ENCODE assay signal across 1 cellular context in the genomic region with DNA sequence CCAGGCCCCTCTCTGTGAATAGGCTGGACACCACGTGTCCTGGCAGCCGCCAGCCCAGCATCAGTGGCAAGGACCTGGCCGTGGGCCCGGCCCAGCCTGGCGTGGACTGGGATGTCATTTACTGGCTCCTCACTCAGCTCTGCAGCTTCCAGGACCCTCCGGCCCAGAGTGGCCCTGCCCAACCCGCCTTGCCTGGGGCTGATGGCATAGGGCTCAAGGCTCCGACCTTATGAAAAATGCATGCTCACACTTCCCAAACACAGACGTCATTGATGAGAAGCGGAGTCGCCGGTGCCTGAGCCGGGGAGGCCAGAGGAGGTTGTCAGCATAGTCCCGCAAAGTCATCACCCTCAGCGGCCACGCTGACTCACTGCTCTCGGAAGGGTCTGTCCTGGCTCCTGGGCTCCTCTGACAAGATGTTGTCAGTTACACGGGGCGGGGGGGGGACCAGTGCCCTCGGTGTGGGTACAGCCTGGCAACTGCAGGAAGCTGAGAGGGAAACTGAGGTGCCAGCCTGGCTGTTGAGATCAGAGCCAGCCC.
A peak's percentile ranks its signal among the peaks of the same experiment; 100 is the strongest.
TF ChIP-seq lines count a peak whose summit lies in the region.

No MANE protein-coding gene starts in this region.

TF ChIP-seq in K562, 482 proteins besides CTCF, POLR2A, EP300 and RAD21 (continued from another document and continues in another):
- TF ChIP-seq, protein P1, sequence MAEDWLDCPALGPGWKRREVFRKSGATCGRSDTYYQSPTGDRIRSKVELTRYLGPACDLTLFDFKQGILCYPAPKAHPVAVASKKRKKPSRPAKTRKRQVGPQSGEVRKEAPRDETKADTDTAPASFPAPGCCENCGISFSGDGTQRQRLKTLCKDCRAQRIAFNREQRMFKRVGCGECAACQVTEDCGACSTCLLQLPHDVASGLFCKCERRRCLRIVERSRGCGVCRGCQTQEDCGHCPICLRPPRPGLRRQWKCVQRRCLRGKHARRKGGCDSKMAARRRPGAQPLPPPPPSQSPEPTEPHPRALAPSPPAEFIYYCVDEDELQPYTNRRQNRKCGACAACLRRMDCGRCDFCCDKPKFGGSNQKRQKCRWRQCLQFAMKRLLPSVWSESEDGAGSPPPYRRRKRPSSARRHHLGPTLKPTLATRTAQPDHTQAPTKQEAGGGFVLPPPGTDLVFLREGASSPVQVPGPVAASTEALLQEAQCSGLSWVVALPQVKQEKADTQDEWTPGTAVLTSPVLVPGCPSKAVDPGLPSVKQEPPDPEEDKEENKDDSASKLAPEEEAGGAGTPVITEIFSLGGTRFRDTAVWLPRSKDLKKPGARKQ (CRISPR knock-in tag; IDR thresholded peaks at IDR 0.05) = no peak
- TF ChIP-seq SRSF9 (IDR thresholded peaks at IDR 0.05; ENCODE audit: borderline replicate concordance, low read depth, low read length) = no peak
- TF ChIP-seq ATF1 (CRISPR knock-in tag; IDR thresholded peaks at IDR 0.05) = no peak
- peak; percentile 61 for TF ChIP-seq ATF1 (tag; IDR thresholded peaks at IDR 0.05)
- TF ChIP-seq, protein P2, sequence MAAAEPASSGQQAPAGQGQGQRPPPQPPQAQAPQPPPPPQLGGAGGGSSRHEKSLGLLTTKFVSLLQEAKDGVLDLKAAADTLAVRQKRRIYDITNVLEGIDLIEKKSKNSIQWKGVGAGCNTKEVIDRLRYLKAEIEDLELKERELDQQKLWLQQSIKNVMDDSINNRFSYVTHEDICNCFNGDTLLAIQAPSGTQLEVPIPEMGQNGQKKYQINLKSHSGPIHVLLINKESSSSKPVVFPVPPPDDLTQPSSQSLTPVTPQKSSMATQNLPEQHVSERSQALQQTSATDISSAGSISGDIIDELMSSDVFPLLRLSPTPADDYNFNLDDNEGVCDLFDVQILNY (CRISPR knock-in tag; IDR thresholded peaks at IDR 0.05) = no peak
- TF ChIP-seq BCOR (IDR thresholded peaks at IDR 0.05) = no peak
- no peak for TF ChIP-seq NFXL1 (CRISPR knock-in tag; IDR thresholded peaks at IDR 0.05)
- TF ChIP-seq E2F8 (IDR thresholded peaks at IDR 0.05; ENCODE audit: low read depth, partially characterized antibody) = no peak
- TF ChIP-seq, protein P3, sequence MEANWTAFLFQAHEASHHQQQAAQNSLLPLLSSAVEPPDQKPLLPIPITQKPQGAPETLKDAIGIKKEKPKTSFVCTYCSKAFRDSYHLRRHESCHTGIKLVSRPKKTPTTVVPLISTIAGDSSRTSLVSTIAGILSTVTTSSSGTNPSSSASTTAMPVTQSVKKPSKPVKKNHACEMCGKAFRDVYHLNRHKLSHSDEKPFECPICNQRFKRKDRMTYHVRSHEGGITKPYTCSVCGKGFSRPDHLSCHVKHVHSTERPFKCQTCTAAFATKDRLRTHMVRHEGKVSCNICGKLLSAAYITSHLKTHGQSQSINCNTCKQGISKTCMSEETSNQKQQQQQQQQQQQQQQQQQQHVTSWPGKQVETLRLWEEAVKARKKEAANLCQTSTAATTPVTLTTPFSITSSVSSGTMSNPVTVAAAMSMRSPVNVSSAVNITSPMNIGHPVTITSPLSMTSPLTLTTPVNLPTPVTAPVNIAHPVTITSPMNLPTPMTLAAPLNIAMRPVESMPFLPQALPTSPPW (CRISPR knock-in tag; IDR thresholded peaks at IDR 0.05) = peak; percentile 95
- TF ChIP-seq CBX3 (IDR thresholded peaks at IDR 0.05; ENCODE audit: borderline replicate concordance in 1 of 2, low read length in 2 of 2) = no peak
- TF ChIP-seq SUPT5H (IDR thresholded peaks at IDR 0.05) = no peak
- TF ChIP-seq NELFE (IDR thresholded peaks at IDR 0.05; ENCODE audit: insufficient read depth, insufficient read length) = no peak
- TF ChIP-seq HNRNPL (IDR thresholded peaks at IDR 0.05; ENCODE audit: low read depth, low read length) = no peak
- TF ChIP-seq, protein P4, sequence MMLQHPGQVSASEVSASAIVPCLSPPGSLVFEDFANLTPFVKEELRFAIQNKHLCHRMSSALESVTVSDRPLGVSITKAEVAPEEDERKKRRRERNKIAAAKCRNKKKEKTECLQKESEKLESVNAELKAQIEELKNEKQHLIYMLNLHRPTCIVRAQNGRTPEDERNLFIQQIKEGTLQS (IDR thresholded peaks at IDR 0.05) = peak; percentile 79
- TF ChIP-seq, protein P4 (CRISPR knock-in tag; conservative IDR thresholded peaks at IDR 0.05) = no peak
- TF ChIP-seq PCBP2 (IDR thresholded peaks at IDR 0.05; ENCODE audit: low read depth, low read length, poor library complexity, severe bottlenecking) = no peak
- TF ChIP-seq, protein P5, sequence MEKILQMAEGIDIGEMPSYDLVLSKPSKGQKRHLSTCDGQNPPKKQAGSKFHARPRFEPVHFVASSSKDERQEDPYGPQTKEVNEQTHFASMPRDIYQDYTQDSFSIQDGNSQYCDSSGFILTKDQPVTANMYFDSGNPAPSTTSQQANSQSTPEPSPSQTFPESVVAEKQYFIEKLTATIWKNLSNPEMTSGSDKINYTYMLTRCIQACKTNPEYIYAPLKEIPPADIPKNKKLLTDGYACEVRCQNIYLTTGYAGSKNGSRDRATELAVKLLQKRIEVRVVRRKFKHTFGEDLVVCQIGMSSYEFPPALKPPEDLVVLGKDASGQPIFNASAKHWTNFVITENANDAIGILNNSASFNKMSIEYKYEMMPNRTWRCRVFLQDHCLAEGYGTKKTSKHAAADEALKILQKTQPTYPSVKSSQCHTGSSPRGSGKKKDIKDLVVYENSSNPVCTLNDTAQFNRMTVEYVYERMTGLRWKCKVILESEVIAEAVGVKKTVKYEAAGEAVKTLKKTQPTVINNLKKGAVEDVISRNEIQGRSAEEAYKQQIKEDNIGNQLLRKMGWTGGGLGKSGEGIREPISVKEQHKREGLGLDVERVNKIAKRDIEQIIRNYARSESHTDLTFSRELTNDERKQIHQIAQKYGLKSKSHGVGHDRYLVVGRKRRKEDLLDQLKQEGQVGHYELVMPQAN (IDR thresholded peaks at IDR 0.05; ENCODE audit: borderline replicate concordance) = no peak
- no peak for TF ChIP-seq KLF13 (tag; IDR thresholded peaks at IDR 0.05; ENCODE audit: borderline replicate concordance, low read depth)
- TF ChIP-seq GABPA (tag; conservative IDR thresholded peaks at IDR 0.05; ENCODE audit: low read depth) = no peak
- no peak for TF ChIP-seq HMBOX1 (IDR thresholded peaks at IDR 0.05)
- no peak for TF ChIP-seq IRF2 (CRISPR knock-in tag; IDR thresholded peaks at IDR 0.05)
- no peak for TF ChIP-seq BRCA1 (IDR thresholded peaks at IDR 0.05)
- no peak for TF ChIP-seq BRCA1 (CRISPR knock-in tag; IDR thresholded peaks at IDR 0.05)
- TF ChIP-seq SFPQ (IDR thresholded peaks at IDR 0.05; ENCODE audit: low read depth, low read length) = no peak
- TF ChIP-seq, protein P6, sequence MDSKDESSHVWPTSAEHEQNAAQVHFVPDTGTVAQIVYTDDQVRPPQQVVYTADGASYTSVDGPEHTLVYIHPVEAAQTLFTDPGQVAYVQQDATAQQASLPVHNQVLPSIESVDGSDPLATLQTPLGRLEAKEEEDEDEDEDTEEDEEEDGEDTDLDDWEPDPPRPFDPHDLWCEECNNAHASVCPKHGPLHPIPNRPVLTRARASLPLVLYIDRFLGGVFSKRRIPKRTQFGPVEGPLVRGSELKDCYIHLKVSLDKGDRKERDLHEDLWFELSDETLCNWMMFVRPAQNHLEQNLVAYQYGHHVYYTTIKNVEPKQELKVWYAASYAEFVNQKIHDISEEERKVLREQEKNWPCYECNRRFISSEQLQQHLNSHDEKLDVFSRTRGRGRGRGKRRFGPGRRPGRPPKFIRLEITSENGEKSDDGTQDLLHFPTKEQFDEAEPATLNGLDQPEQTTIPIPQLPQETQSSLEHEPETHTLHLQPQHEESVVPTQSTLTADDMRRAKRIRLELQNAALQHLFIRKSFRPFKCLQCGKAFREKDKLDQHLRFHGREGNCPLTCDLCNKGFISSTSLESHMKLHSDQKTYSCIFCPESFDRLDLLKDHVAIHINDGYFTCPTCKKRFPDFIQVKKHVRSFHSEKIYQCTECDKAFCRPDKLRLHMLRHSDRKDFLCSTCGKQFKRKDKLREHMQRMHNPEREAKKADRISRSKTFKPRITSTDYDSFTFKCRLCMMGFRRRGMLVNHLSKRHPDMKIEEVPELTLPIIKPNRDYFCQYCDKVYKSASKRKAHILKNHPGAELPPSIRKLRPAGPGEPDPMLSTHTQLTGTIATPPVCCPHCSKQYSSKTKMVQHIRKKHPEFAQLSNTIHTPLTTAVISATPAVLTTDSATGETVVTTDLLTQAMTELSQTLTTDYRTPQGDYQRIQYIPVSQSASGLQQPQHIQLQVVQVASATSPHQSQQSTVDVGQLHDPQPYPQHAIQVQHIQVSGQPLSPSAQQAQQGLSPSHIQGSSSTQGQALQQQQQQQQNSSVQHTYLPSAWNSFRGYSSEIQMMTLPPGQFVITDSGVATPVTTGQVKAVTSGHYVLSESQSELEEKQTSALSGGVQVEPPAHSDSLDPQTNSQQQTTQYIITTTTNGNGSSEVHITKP (IDR thresholded peaks at IDR 0.05; ENCODE audit: partially characterized antibody) = no peak
- TF ChIP-seq ZBTB7A (IDR thresholded peaks at IDR 0.05; ENCODE audit: borderline replicate concordance, control insufficient read depth, low read depth, low read length) = peak; percentile 58; the same call in 1 of the 2 replicates
- no peak for TF ChIP-seq BDP1 (IDR thresholded peaks at IDR 0.05; ENCODE audit: insufficient read depth, insufficient read length)
- TF ChIP-seq, protein P7, sequence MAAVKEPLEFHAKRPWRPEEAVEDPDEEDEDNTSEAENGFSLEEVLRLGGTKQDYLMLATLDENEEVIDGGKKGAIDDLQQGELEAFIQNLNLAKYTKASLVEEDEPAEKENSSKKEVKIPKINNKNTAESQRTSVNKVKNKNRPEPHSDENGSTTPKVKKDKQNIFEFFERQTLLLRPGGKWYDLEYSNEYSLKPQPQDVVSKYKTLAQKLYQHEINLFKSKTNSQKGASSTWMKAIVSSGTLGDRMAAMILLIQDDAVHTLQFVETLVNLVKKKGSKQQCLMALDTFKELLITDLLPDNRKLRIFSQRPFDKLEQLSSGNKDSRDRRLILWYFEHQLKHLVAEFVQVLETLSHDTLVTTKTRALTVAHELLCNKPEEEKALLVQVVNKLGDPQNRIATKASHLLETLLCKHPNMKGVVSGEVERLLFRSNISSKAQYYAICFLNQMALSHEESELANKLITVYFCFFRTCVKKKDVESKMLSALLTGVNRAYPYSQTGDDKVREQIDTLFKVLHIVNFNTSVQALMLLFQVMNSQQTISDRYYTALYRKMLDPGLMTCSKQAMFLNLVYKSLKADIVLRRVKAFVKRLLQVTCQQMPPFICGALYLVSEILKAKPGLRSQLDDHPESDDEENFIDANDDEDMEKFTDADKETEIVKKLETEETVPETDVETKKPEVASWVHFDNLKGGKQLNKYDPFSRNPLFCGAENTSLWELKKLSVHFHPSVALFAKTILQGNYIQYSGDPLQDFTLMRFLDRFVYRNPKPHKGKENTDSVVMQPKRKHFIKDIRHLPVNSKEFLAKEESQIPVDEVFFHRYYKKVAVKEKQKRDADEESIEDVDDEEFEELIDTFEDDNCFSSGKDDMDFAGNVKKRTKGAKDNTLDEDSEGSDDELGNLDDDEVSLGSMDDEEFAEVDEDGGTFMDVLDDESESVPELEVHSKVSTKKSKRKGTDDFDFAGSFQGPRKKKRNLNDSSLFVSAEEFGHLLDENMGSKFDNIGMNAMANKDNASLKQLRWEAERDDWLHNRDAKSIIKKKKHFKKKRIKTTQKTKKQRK (IDR thresholded peaks at IDR 0.05; ENCODE audit: borderline replicate concordance, low read depth, low read length) = no peak
- TF ChIP-seq, protein P8, sequence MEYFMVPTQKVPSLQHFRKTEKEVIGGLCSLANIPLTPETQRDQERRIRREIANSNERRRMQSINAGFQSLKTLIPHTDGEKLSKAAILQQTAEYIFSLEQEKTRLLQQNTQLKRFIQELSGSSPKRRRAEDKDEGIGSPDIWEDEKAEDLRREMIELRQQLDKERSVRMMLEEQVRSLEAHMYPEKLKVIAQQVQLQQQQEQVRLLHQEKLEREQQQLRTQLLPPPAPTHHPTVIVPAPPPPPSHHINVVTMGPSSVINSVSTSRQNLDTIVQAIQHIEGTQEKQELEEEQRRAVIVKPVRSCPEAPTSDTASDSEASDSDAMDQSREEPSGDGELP (CRISPR knock-in tag; IDR thresholded peaks at IDR 0.05; ENCODE audit: borderline replicate concordance) = 0 out of 2 replicates have a peak, but pooled peaks have one; percentile 4
- no peak for TF ChIP-seq GATA2 (CRISPR knock-in tag; IDR thresholded peaks at IDR 0.05)
- no peak for TF ChIP-seq RAD51 (IDR thresholded peaks at IDR 0.05; ENCODE audit: borderline replicate concordance, low read depth)
